1 cellular context compared by ENCODE assay signal in genomic region chr16:80540516-80541305, GRCh38.
A peak's percentile ranks its signal among the peaks of the same experiment; 100 is the strongest.
TF ChIP-seq lines count a peak whose summit lies in the region.

Gene DYNLRB2 (plus strand): TSS chr16:80540993. CDS start chr16:80541077, 84 bp downstream.

TF ChIP-seq in SK-N-SH treated with all-trans-retinoic acid at 6 μM for 48 hours, 23 proteins besides CTCF, POLR2A, EP300 and RAD21 (continued from another document):
- peak; percentile 63; the same call in 1 of the 2 replicates for TF ChIP-seq TSHZ2 (CRISPR knock-in tag; IDR thresholded peaks at IDR 0.05)
